In genomic region chr11:19789245-19789644, GRCh38 we compare ENCODE assay signal across 12 cellular contexts.
A peak's percentile ranks its signal among the peaks of the same experiment; 100 is the strongest.
DNase-seq lines count a peak whose midpoint lies in the region; TF ChIP-seq lines count a peak whose summit lies in the region.
"Had no signal": no experiment of that assay in that cellular context is flagged by ENCODE, and none has a peak within 500 bp of the region (broad histone marks: within the 10 kb centered on the region; RNA-seq: fewer than 3 reads in every experiment).

No MANE protein-coding gene starts in this region.

- H3K9me3 ChIP-seq in colonic mucosa (no peaks in the 10 kb centered on the region), muscle layer of colon (ENCODE audit: low read length) (no peaks in the 10 kb centered on the region), subcutaneous abdominal adipose tissue (ENCODE audit: control insufficient read depth in 5 of 5, low read length in 5 of 5) (no peaks in the 10 kb centered on the region), breast epithelium (no peaks in the 10 kb centered on the region)
- H3K9me3 ChIP-seq: BLaER1 treated with 17β-estradiol and CSF1 and Interleukin-3, amounts not matched to agents 10 nM and 100 nM had no signal

- H3K27ac ChIP-seq in colonic mucosa (peak overlapping the region; percentile 58), muscle layer of colon (ENCODE audit: low read depth, low read length) (peak overlapping the region; percentile 61), subcutaneous abdominal adipose tissue (ENCODE audit: low read depth, low read length) (peak overlapping the region; percentile 59), breast epithelium (no peak overlapping the region)
- H3K27ac ChIP-seq: BLaER1 treated with 17β-estradiol and CSF1 and Interleukin-3, amounts not matched to agents 10 nM and 100 nM had no signal

- H3K4me3 ChIP-seq in colonic mucosa = no peak overlapping the region
- H3K4me3 ChIP-seq in muscle layer of colon (ENCODE audit: low read depth in 1 of 2, low read length in 2 of 2) = no peak overlapping the region
- H3K4me3 ChIP-seq in subcutaneous abdominal adipose tissue (ENCODE audit: low read depth in 1 of 5, low read length in 5 of 5) = no peak overlapping the region
- no peak overlapping the region for H3K4me3 ChIP-seq in breast epithelium
- H3K4me3 ChIP-seq: BLaER1 treated with 17β-estradiol and CSF1 and Interleukin-3, amounts not matched to agents 10 nM and 100 nM had no signal

- TF ChIP-seq POLR2A in breast epithelium (IDR thresholded peaks at IDR 0.05) = no peak

- no peak for DNase-seq in colonic mucosa
- no peak for DNase-seq in SIG-M5 treated with dmso at 0.1 percent for 504 hours (lab: John Stamatoyannopoulos, UW; ENCODE audit: unreplicated experiment)
- DNase-seq in breast epithelium (ENCODE audit: low spot score in 2 of 2) = no peak
- no peak for DNase-seq in dedifferentiated amniotic fluid mesenchymal stem cell (ENCODE audit: extremely low spot score)
- DNase-seq: Calu3; CD8-positive, alpha-beta T cell; DMS79 treated with DMSO at 0.1 percent for 48 hours; GF-D8; H9 had no signal

- H3K27me3 ChIP-seq in colonic mucosa (no peaks in the 10 kb centered on the region), muscle layer of colon (ENCODE audit: control insufficient read depth in 1 of 2, insufficient read depth in 2 of 2, low read length in 2 of 2) (no peaks in the 10 kb centered on the region), subcutaneous abdominal adipose tissue (ENCODE audit: control insufficient read depth in 5 of 5, insufficient read depth in 4 of 5, low read length in 5 of 5) (no peaks in the 10 kb centered on the region), breast epithelium (no peaks in the 10 kb centered on the region)
- H3K27me3 ChIP-seq: BLaER1 treated with 17β-estradiol and CSF1 and Interleukin-3, amounts not matched to agents 10 nM and 100 nM had no signal

- H3K36me3 ChIP-seq in colonic mucosa = no peaks in the 10 kb centered on the region
- H3K36me3 ChIP-seq in muscle layer of colon (ENCODE audit: insufficient read depth, low read length) = peaks cover 9% of the 10 kb centered on the region
- no peaks in the 10 kb centered on the region for H3K36me3 ChIP-seq in subcutaneous abdominal adipose tissue (ENCODE audit: control insufficient read depth in 5 of 5, insufficient read depth in 5 of 5, low read length in 5 of 5)
- H3K36me3 ChIP-seq in breast epithelium = no peaks in the 10 kb centered on the region
- H3K36me3 ChIP-seq: BLaER1 treated with 17β-estradiol and CSF1 and Interleukin-3, amounts not matched to agents 10 nM and 100 nM had no signal

- no peak overlapping the region for H3K9ac ChIP-seq in colonic mucosa (ENCODE audit: low read depth in 2 of 2, low read length in 2 of 2)
- H3K9ac ChIP-seq in muscle layer of colon (ENCODE audit: low read length) = no peak overlapping the region
- H3K9ac ChIP-seq in subcutaneous abdominal adipose tissue (ENCODE audit: low read length in 5 of 5) = no peak overlapping the region
- H3K9ac ChIP-seq: BLaER1 treated with 17β-estradiol and CSF1 and Interleukin-3, amounts not matched to agents 10 nM and 100 nM had no signal

- intact Hi-C loops in colonic mucosa (cut with DNase I) (no loop called here), breast epithelium (cut with DNase I; ENCODE audit: low total_unique reads) (no loop called here)

- TF ChIP-seq CTCF in colonic mucosa (IDR thresholded peaks at IDR 0.05) = no peak
- TF ChIP-seq CTCF in breast epithelium (IDR thresholded peaks at IDR 0.05) = no peak

- H3K4me1 ChIP-seq in colonic mucosa (peaks cover 14% of the 10 kb centered on the region), muscle layer of colon (ENCODE audit: insufficient read depth, low read length) (peaks cover 41% of the 10 kb centered on the region), subcutaneous abdominal adipose tissue (ENCODE audit: control insufficient read depth in 5 of 5, insufficient read depth in 5 of 5, low read length in 5 of 5) (peaks cover 2 to 17% (median 12%) of the 10 kb centered on the region in 5 donors), breast epithelium (no peaks in the 10 kb centered on the region)

Comparison
In these comparisons a context has a peak if more than half of its experiments do, and no peak if none do; other contexts are left out.
1. H3K27ac ChIP-seq: peak in colonic mucosa (single experiment), muscle layer of colon (single experiment) and subcutaneous abdominal adipose tissue (single experiment); none in breast epithelium (0 of 2).